Comparison of ENCODE assay signal across 20 cellular contexts in the genomic region with DNA sequence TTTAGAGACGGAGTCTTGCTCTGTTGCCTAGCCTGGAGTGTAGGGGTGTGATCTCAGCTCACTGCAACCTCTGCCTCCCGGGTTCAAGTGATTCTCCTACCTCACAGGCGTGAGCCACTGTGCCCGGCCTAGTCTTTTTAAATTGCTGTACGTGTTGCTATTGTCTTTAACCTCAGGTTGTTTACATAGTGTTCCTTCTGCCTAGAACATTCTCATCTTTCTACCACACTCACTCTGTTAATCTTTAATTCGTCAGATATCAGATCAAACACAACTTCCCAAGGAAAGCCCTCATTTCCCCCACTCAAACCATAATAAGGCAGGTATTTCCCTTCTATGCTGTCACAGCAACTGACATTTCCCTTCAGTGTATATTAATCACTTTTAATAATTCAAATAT.
"Had no signal": no experiment of that assay in that cellular context is flagged by ENCODE, and none has a peak within 500 bp of the region (broad histone marks: within the 10 kb centered on the region; RNA-seq: fewer than 3 reads in every experiment).

No MANE protein-coding gene starts in this region.

- H3K36me3 ChIP-seq: esophagus muscularis mucosa, gastrocnemius medialis, heart right ventricle, right atrium auricular region, sigmoid colon, tibial nerve, upper lobe of right lung, vagina had no signal

- H3K27ac ChIP-seq: esophagus muscularis mucosa, gastrocnemius medialis, heart right ventricle, right atrium auricular region, sigmoid colon, skin epidermis, testis, tibial nerve, upper lobe of right lung, vagina had no signal

- H3K4me1 ChIP-seq: esophagus muscularis mucosa, gastrocnemius medialis, heart right ventricle, right atrium auricular region, sigmoid colon, testis, tibial nerve, upper lobe of right lung, vagina had no signal

- H3K4me3 ChIP-seq: esophagus muscularis mucosa, gastrocnemius medialis, heart right ventricle, right atrium auricular region, sigmoid colon, skin epidermis, testis, tibial nerve, upper lobe of right lung, vagina had no signal

- DNase-seq: effector memory CD4-positive, alpha-beta T cell; gastrocnemius medialis; heart right ventricle; immature natural killer cell; natural killer cell; posterior cingulate gyrus; sigmoid colon; stimulated activated CD4-positive, alpha-beta T cell treated with anti-CD3 and anti-CD28 coated beads, Interleukin-2, amount 100 ng/mL, for 24 hours; stimulated activated CD4-positive, alpha-beta T cell treated with anti-CD3 and anti-CD28 coated beads, Interleukin-4, amount 100 ng/mL, for 4 hours; stimulated activated naive B cell treated with anti-CD40 and anti-IgM and Interleukin-4, amounts not matched to agents 10 μg/mL and 1 μg/mL and 100 μg/mL, for 72 hours; stimulated activated naive CD8-positive, alpha-beta T cell treated with anti-CD3 and anti-CD28 coated beads, Interleukin-15, amount 100 ng/mL, for 72 hours; testis; upper lobe of right lung had no signal

- H3K36me3 Mint-ChIP-seq: immature natural killer cell; natural killer cell; stimulated activated naive B cell treated with anti-CD40 and anti-IgM and Interleukin-4, amounts not matched to agents 10 μg/mL and 1 μg/mL and 100 μg/mL, for 72 hours had no signal

- ATAC-seq: gastrocnemius medialis; heart right ventricle; left lobe of liver; stimulated activated naive B cell treated with anti-CD40 and anti-IgM and Interleukin-4, amounts not matched to agents 10 μg/mL and 1 μg/mL and 100 μg/mL, for 72 hours; stimulated activated naive CD8-positive, alpha-beta T cell treated with anti-CD3 and anti-CD28 coated beads, Interleukin-15, amount 100 ng/mL, for 72 hours; upper lobe of right lung had no signal

- H3K4me1 Mint-ChIP-seq: neural crest cell; stimulated activated naive B cell treated with anti-CD40 and anti-IgM and Interleukin-4, amounts not matched to agents 10 μg/mL and 1 μg/mL and 100 μg/mL, for 72 hours; stimulated activated naive CD8-positive, alpha-beta T cell treated with anti-CD3 and anti-CD28 coated beads, Interleukin-15, amount 100 ng/mL, for 72 hours had no signal

- H3K9me3 ChIP-seq: esophagus muscularis mucosa, gastrocnemius medialis, right atrium auricular region, sigmoid colon, testis, tibial nerve, upper lobe of right lung, vagina had no signal

- H3K27ac Mint-ChIP-seq: natural killer cell; stimulated activated naive B cell treated with anti-CD40 and anti-IgM and Interleukin-4, amounts not matched to agents 10 μg/mL and 1 μg/mL and 100 μg/mL, for 72 hours; stimulated activated naive CD8-positive, alpha-beta T cell treated with anti-CD3 and anti-CD28 coated beads, Interleukin-15, amount 100 ng/mL, for 72 hours had no signal

- H3K4me3 Mint-ChIP-seq: immature natural killer cell; natural killer cell; neural crest cell; stimulated activated naive B cell treated with anti-CD40 and anti-IgM and Interleukin-4, amounts not matched to agents 10 μg/mL and 1 μg/mL and 100 μg/mL, for 72 hours; stimulated activated naive CD8-positive, alpha-beta T cell treated with anti-CD3 and anti-CD28 coated beads, Interleukin-15, amount 100 ng/mL, for 72 hours had no signal

- H3K27me3 ChIP-seq: esophagus muscularis mucosa, gastrocnemius medialis, heart right ventricle, right atrium auricular region, sigmoid colon, testis, tibial nerve, upper lobe of right lung, vagina had no signal

- H3K9me3 Mint-ChIP-seq: neural crest cell had no signal

- H3K27me3 Mint-ChIP-seq: stimulated activated naive B cell treated with anti-CD40 and anti-IgM and Interleukin-4, amounts not matched to agents 10 μg/mL and 1 μg/mL and 100 μg/mL, for 72 hours; stimulated activated naive CD8-positive, alpha-beta T cell treated with anti-CD3 and anti-CD28 coated beads, Interleukin-15, amount 100 ng/mL, for 72 hours had no signal
